ENCODE assay signal across 13 cellular contexts in genomic region chr15:67413770-67414429, GRCh38.
A peak's percentile ranks its signal among the peaks of the same experiment; 100 is the strongest.
DNase-seq lines count a peak whose midpoint lies in the region; ATAC-seq and TF ChIP-seq lines count a peak whose summit lies in the region.
"Had no signal": no experiment of that assay in that cellular context is flagged by ENCODE, and none has a peak within 500 bp of the region (broad histone marks: within the 10 kb centered on the region; RNA-seq: fewer than 3 reads in every experiment).

No MANE protein-coding gene starts in this region.

- H2BK12ac ChIP-seq in H9 (ENCODE audit: insufficient read length, low read depth, low read length): no peak overlapping the region

- no peak overlapping the region for H3K4me2 ChIP-seq in H9 (ENCODE audit: insufficient read depth, insufficient read length, low read length)

- no peak overlapping the region for H3K18ac ChIP-seq in H9 (ENCODE audit: insufficient read length, low read depth, low read length)

- H3K23me2 ChIP-seq in H9 (ENCODE audit: insufficient read length, low read depth, low read length, poor library complexity, severe bottlenecking): no peaks in the 10 kb centered on the region

- H2BK15ac ChIP-seq in H9 (ENCODE audit: low read depth, low read length): no peak overlapping the region

- TF ChIP-seq CTCF in H9 (conservative IDR thresholded peaks at IDR 0.05): no peak
- TF ChIP-seq CTCF in CD8-positive, alpha-beta T cell (IDR thresholded peaks at IDR 0.05): no peak

- no peak overlapping the region for H4K91ac ChIP-seq in H9 (ENCODE audit: insufficient read length, low read depth, low read length)

- H3K27me3 ChIP-seq in adipocyte (replicated peaks; ENCODE audit: control insufficient read depth, insufficient read depth, low read length) (no peaks in the 10 kb centered on the region), H9 (ENCODE audit: insufficient read depth, low read length) (no peaks in the 10 kb centered on the region)
- no peaks in the 10 kb centered on the region for H3K27me3 ChIP-seq in CD8-positive, alpha-beta T cell (ENCODE audit: insufficient read depth, low read length)
- H3K27me3 ChIP-seq: esophagus squamous epithelium had no signal

- POLR2A ChIA-PET in CD8-positive, alpha-beta T cell (lab: Charles Lee): no interaction called here

- no peaks in the 10 kb centered on the region for H4K20me1 ChIP-seq in H9 (ENCODE audit: control insufficient read depth, insufficient read depth, insufficient read length)

- no peaks in the 10 kb centered on the region for H3K36me3 Mint-ChIP-seq in H9 (ENCODE audit: insufficient read depth in 1 of 3, low read depth in 3 of 3)
- no peaks in the 10 kb centered on the region for H3K36me3 Mint-ChIP-seq in activated T-helper 17 cell treated with anti-CD3 and anti-CD28 coated beads, Interleukin-2, amount 50 U/mL, for 72 hours (ENCODE audit: low read depth)
- peaks cover 12% of the 10 kb centered on the region for H3K36me3 Mint-ChIP-seq in CD8-positive, alpha-beta T cell

- H2AK5ac ChIP-seq in H9 (ENCODE audit: insufficient read length, low read length): no peak overlapping the region

- H3K9ac ChIP-seq in adipocyte (ENCODE audit: low read length): no peak overlapping the region
- no peak overlapping the region for H3K9ac ChIP-seq in H9 (ENCODE audit: extremely low read depth, insufficient read length, low read length)

- H3K9me3 ChIP-seq in adipocyte (ENCODE audit: control insufficient read depth, low read length): no peaks in the 10 kb centered on the region
- no peaks in the 10 kb centered on the region for H3K9me3 ChIP-seq in H9 (ENCODE audit: control insufficient read depth, low read depth, low read length)
- H3K9me3 ChIP-seq in CD8-positive, alpha-beta T cell (ENCODE audit: low read length): no peaks in the 10 kb centered on the region
- H3K9me3 ChIP-seq: esophagus squamous epithelium had no signal

- H2BK5ac ChIP-seq in H9 (ENCODE audit: insufficient read length, low read length): no peak overlapping the region

- no peak overlapping the region for H3K23ac ChIP-seq in H9 (ENCODE audit: insufficient read length, low read depth, low read length)

- no peak overlapping the region for H3K4ac ChIP-seq in H9 (ENCODE audit: low read depth, low read length)

- H3K27ac Mint-ChIP-seq in H9: no peak overlapping the region; a peak in 1 of 7 replicates
- H3K27ac Mint-ChIP-seq in activated T-helper 17 cell treated with anti-CD3 and anti-CD28 coated beads, Interleukin-2, amount 50 U/mL, for 72 hours: no peak overlapping the region
- H3K27ac Mint-ChIP-seq in CD8-positive, alpha-beta T cell: no peak overlapping the region
- H3K27ac Mint-ChIP-seq: activated CD4-positive, alpha-beta T cell treated with anti-CD3 and anti-CD28 coated beads for 36 hours; activated naive CD8-positive, alpha-beta T cell treated with anti-CD3 and anti-CD28 coated beads for 36 hours had no signal

- H3K4me1 Mint-ChIP-seq in H9: peaks cover 17 to 18% of the 10 kb centered on the region in 2 experiments
- H3K4me1 Mint-ChIP-seq in activated T-helper 17 cell treated with anti-CD3 and anti-CD28 coated beads, Interleukin-2, amount 50 U/mL, for 72 hours: no peaks in the 10 kb centered on the region
- H3K4me1 Mint-ChIP-seq in CD8-positive, alpha-beta T cell (ENCODE audit: low read depth): no peaks in the 10 kb centered on the region
- H3K4me1 Mint-ChIP-seq: activated CD4-positive, alpha-beta T cell treated with anti-CD3 and anti-CD28 coated beads for 36 hours; activated naive CD8-positive, alpha-beta T cell treated with anti-CD3 and anti-CD28 coated beads for 36 hours had no signal

- CTCF ChIA-PET in CD8-positive, alpha-beta T cell (lab: Charles Lee): interaction anchor here (0.9 kb wide), 1 partner anchor 13 kb away, joined by 3 read pairs; no protein-coding TSS in a partner anchor

- no peaks in the 10 kb centered on the region for H3K79me1 ChIP-seq in H9 (ENCODE audit: insufficient read depth, low read depth, low read length, poor library complexity, severe bottlenecking)

- no peak overlapping the region for H3T11ph ChIP-seq in H9 (ENCODE audit: low read length)

- H3K4me3 ChIP-seq in adipocyte (ENCODE audit: low read length): no peak overlapping the region
- H3K4me3 ChIP-seq in CD8-positive, alpha-beta T cell (ENCODE audit: low read depth, low read length): no peak overlapping the region
- H3K4me3 ChIP-seq: esophagus squamous epithelium had no signal

- H3K14ac ChIP-seq in H9 (ENCODE audit: insufficient read depth, low read length): no peak overlapping the region

- WGBS in H9 (ENCODE audit: extremely low coverage, insufficient read length, low lambda C conversion rate): no CpG with 5 or more reads among the region's 12 CpGs

- intact Hi-C loops in CD8-positive, alpha-beta T cell (cut with DNase I, micrococcal nuclease): no loop called here

- H3K27ac ChIP-seq in H9 (ENCODE audit: insufficient read length, low read depth, low read length): no peak overlapping the region
- no peak overlapping the region for H3K27ac ChIP-seq in CD8-positive, alpha-beta T cell (ENCODE audit: low read depth, low read length)
- H3K27ac ChIP-seq: esophagus squamous epithelium had no signal

- H3K9me3 Mint-ChIP-seq in H9: no peaks in the 10 kb centered on the region
- H3K9me3 Mint-ChIP-seq in activated T-helper 17 cell treated with anti-CD3 and anti-CD28 coated beads, Interleukin-2, amount 50 U/mL, for 72 hours: no peaks in the 10 kb centered on the region
- H3K9me3 Mint-ChIP-seq in CD8-positive, alpha-beta T cell: no peaks in the 10 kb centered on the region
- H3K9me3 Mint-ChIP-seq: activated naive CD8-positive, alpha-beta T cell treated with anti-CD3 and anti-CD28 coated beads for 36 hours had no signal

- H3K4me3 Mint-ChIP-seq in H9: no peak overlapping the region; a peak in 1 of 5 replicates
- H3K4me3 Mint-ChIP-seq in activated T-helper 17 cell treated with anti-CD3 and anti-CD28 coated beads, Interleukin-2, amount 50 U/mL, for 72 hours: no peak overlapping the region
- no peak overlapping the region for H3K4me3 Mint-ChIP-seq in CD8-positive, alpha-beta T cell
- H3K4me3 Mint-ChIP-seq: activated CD4-positive, alpha-beta T cell treated with anti-CD3 and anti-CD28 coated beads for 36 hours; activated naive CD8-positive, alpha-beta T cell treated with anti-CD3 and anti-CD28 coated beads for 36 hours; CD14-positive monocyte had no signal

- H3K4me1 ChIP-seq in adipocyte (ENCODE audit: control insufficient read depth, insufficient read depth, low read length) (no peaks in the 10 kb centered on the region), H9 (ENCODE audit: insufficient read depth, low read length) (no peaks in the 10 kb centered on the region)
- no peaks in the 10 kb centered on the region for H3K4me1 ChIP-seq in CD8-positive, alpha-beta T cell (ENCODE audit: insufficient read depth, low read length)
- H3K4me1 ChIP-seq: esophagus squamous epithelium had no signal

- H2BK20ac ChIP-seq in H9 (ENCODE audit: low read depth, low read length, poor library complexity, severe bottlenecking): no peak overlapping the region

- ATAC-seq in activated T-helper 17 cell treated with anti-CD3 and anti-CD28 coated beads, Interleukin-2, amount 50 U/mL, for 72 hours (replicated peaks): no peak
- no peak for ATAC-seq in CD8-positive, alpha-beta T cell
- ATAC-seq in GM19463 (IDR thresholded peaks at IDR 0.05; ENCODE audit: unreplicated experiment): no peak
- ATAC-seq: activated CD4-positive, alpha-beta T cell treated with anti-CD3 and anti-CD28 coated beads for 36 hours had no signal

- no peaks in the 10 kb centered on the region for H3K36me3 ChIP-seq in adipocyte (ENCODE audit: control insufficient read depth, insufficient read depth, low read length, severe bottlenecking)
- H3K36me3 ChIP-seq in CD8-positive, alpha-beta T cell (ENCODE audit: insufficient read depth, low read length): no peaks in the 10 kb centered on the region
- H3K36me3 ChIP-seq: esophagus squamous epithelium had no signal

- no peak overlapping the region for H4K8ac ChIP-seq in H9 (replicated peaks; ENCODE audit: insufficient read length, low read depth, low read length)

- H3K27me3 Mint-ChIP-seq in H9 (ENCODE audit: low read depth): peaks cover 5% of the 10 kb centered on the region
- H3K27me3 Mint-ChIP-seq in activated T-helper 17 cell treated with anti-CD3 and anti-CD28 coated beads, Interleukin-2, amount 50 U/mL, for 72 hours: no peaks in the 10 kb centered on the region
- H3K27me3 Mint-ChIP-seq in CD8-positive, alpha-beta T cell (ENCODE audit: low read depth): no peaks in the 10 kb centered on the region
- H3K27me3 Mint-ChIP-seq: activated CD4-positive, alpha-beta T cell treated with anti-CD3 and anti-CD28 coated beads for 36 hours; activated naive CD8-positive, alpha-beta T cell treated with anti-CD3 and anti-CD28 coated beads for 36 hours had no signal

- H2AFZ ChIP-seq in H9 (ENCODE audit: low read length): no peak overlapping the region

- H3K79me2 ChIP-seq in H9 (ENCODE audit: insufficient read depth, low read length): no peaks in the 10 kb centered on the region

- no peak overlapping the region for H2BK120ac ChIP-seq in H9 (ENCODE audit: low read depth, low read length, poor library complexity, severe bottlenecking)

- peak; percentile 31 for DNase-seq in AG08396 (ENCODE audit: low spot score)
- DNase-seq in HT1080 (ENCODE audit: low read depth): peak; percentile 86
- DNase-seq in adipocyte (ENCODE audit: low read depth): peak; percentile 22
- peak; percentile 21 for DNase-seq in left kidney (ENCODE audit: low read depth, low spot score)
- DNase-seq in H9: no peak
- DNase-seq in CD8-positive, alpha-beta T cell: no peak
- DNase-seq: activated CD4-positive, alpha-beta T cell treated with anti-CD3 and anti-CD28 coated beads for 36 hours; activated naive CD8-positive, alpha-beta T cell treated with anti-CD3 and anti-CD28 coated beads for 36 hours; esophagus squamous epithelium; NCI-H1105 had no signal

- no peak overlapping the region for H4K5ac ChIP-seq in H9 (ENCODE audit: insufficient read length, low read depth, low read length)

- H3K56ac ChIP-seq in H9 (ENCODE audit: insufficient read length, low read depth, low read length): no peak overlapping the region

Comparison
In these comparisons a context has a peak if more than half of its experiments do, and no peak if none do; other contexts are left out.
1. DNase-seq: peak in AG08396 (single experiment), HT1080 (single experiment), adipocyte (single experiment) and left kidney (single experiment); none in H9 (single experiment) and CD8-positive, alpha-beta T cell (0 of 7).